Comparison of ENCODE assay signal across 1 cellular context in genomic region chr1:115261511-115261910, GRCh38.
TF ChIP-seq lines count a peak whose summit lies in the region.

No MANE protein-coding gene starts in this region.

TF ChIP-seq in IMR-90, 13 proteins besides CTCF, POLR2A, EP300 and RAD21 (continued from another document):
- TF ChIP-seq USF2 (IDR thresholded peaks at IDR 0.05; ENCODE audit: low read depth, low read length) (no peak), RCOR1 (IDR thresholded peaks at IDR 0.05; ENCODE audit: insufficient replicate concordance, low read length) (no peak), BHLHE40 (IDR thresholded peaks at IDR 0.05; ENCODE audit: low read depth, low read length) (no peak), MAFK (IDR thresholded peaks at IDR 0.05; ENCODE audit: low read depth, low read length) (no peak), MXI1 (IDR thresholded peaks at IDR 0.05; ENCODE audit: borderline replicate concordance, low read depth, low read length) (no peak)
